ENCODE assay signal across 16 cellular contexts in the genomic region with DNA sequence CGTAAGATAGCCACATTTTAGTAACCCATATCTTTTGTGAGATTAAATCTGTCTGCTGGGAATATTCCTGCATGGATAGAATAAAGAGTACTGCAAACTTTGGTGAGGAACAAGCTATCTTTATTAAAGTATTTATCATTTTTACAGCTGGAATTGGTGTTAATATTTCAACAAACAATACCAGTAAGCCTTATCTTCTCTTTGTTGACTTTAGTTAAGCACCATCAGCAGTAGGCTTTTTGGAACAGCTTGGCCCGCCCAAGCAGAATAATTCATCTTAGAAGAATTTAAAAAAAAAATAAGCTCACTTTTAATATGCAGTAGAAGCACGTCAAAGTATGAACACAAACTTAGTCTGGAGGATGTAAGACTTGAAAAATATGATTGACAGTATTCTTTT.
"Had no signal": no experiment of that assay in that cellular context is flagged by ENCODE, and none has a peak within 500 bp of the region (broad histone marks: within the 10 kb centered on the region; RNA-seq: fewer than 3 reads in every experiment).

No MANE protein-coding gene starts in this region.

- ATAC-seq: activated CD8-positive, alpha-beta T cell treated with anti-CD3 and anti-CD28 coated beads, Interleukin-2, amount 10 ng/mL, durations not matched to agents 7 days and 5 days; activated T-cell treated with anti-CD3 and anti-CD28 coated beads, Interleukin-2, amount 50 U/mL, for 4 hours; effector memory CD8-positive, alpha-beta T cell; left lobe of liver; right lobe of liver had no signal

- H3K9me3 Mint-ChIP-seq: neural crest cell; T-helper 1 cell treated with Interleukin-12 subunit alpha and Interleukin-12 subunit beta and Interleukin-4 antibody, amounts not matched to agents 30 μg/mL and 1 μg/mL, for 36 hours had no signal

- H3K36me3 ChIP-seq: esophagus squamous epithelium, ovary, right lobe of liver, stomach, thoracic aorta had no signal

- DNase-seq: activated CD4-positive, alpha-beta T cell treated with anti-CD3 and anti-CD28 coated beads, Interleukin-2, amount 10 ng/mL, durations not matched to agents 7 days and 5 days; activated CD8-positive, alpha-beta T cell treated with anti-CD3 and anti-CD28 coated beads, Interleukin-2, amount 10 ng/mL, durations not matched to agents 7 days and 5 days; activated naive CD4-positive, alpha-beta T cell treated with anti-CD3 and anti-CD28 coated beads for 36 hours; activated T-cell treated with anti-CD3 and anti-CD28 coated beads, Interleukin-2, amount 50 U/mL, for 4 hours; effector memory CD8-positive, alpha-beta T cell; esophagus squamous epithelium; kidney; ovary; right lobe of liver; stimulated activated CD4-positive, alpha-beta T cell treated with anti-CD3 and anti-CD28 coated beads, Interleukin-4, amount 100 ng/mL, for 1 hour; stomach had no signal

- H3K27me3 Mint-ChIP-seq: activated CD4-positive, alpha-beta T cell treated with anti-CD3 and anti-CD28 coated beads, Interleukin-2, amount 10 ng/mL, durations not matched to agents 7 days and 5 days; effector memory CD8-positive, alpha-beta T cell had no signal

- H3K4me3 ChIP-seq: esophagus squamous epithelium, ovary, right lobe of liver, smooth muscle cell, stomach, thoracic aorta had no signal

- H3K4me2 ChIP-seq: smooth muscle cell had no signal

- H3K4me3 Mint-ChIP-seq: activated CD4-positive, alpha-beta T cell treated with anti-CD3 and anti-CD28 coated beads, Interleukin-2, amount 10 ng/mL, durations not matched to agents 7 days and 5 days; activated CD8-positive, alpha-beta T cell treated with anti-CD3 and anti-CD28 coated beads, Interleukin-2, amount 10 ng/mL, durations not matched to agents 7 days and 5 days; activated naive CD4-positive, alpha-beta T cell treated with anti-CD3 and anti-CD28 coated beads for 36 hours; activated T-cell treated with anti-CD3 and anti-CD28 coated beads, Interleukin-2, amount 50 U/mL, for 4 hours; effector memory CD8-positive, alpha-beta T cell; neural crest cell; T-helper 1 cell treated with Interleukin-12 subunit alpha and Interleukin-12 subunit beta and Interleukin-4 antibody, amounts not matched to agents 30 μg/mL and 1 μg/mL, for 36 hours had no signal

- H3K27ac Mint-ChIP-seq: activated CD4-positive, alpha-beta T cell treated with anti-CD3 and anti-CD28 coated beads, Interleukin-2, amount 10 ng/mL, durations not matched to agents 7 days and 5 days; activated CD8-positive, alpha-beta T cell treated with anti-CD3 and anti-CD28 coated beads, Interleukin-2, amount 10 ng/mL, durations not matched to agents 7 days and 5 days; activated naive CD4-positive, alpha-beta T cell treated with anti-CD3 and anti-CD28 coated beads for 36 hours; effector memory CD8-positive, alpha-beta T cell; T-helper 1 cell treated with Interleukin-12 subunit alpha and Interleukin-12 subunit beta and Interleukin-4 antibody, amounts not matched to agents 30 μg/mL and 1 μg/mL, for 36 hours had no signal

- H3K9me3 ChIP-seq: ovary, right lobe of liver, stomach, thoracic aorta had no signal

- H3K27ac ChIP-seq: esophagus squamous epithelium, ovary, right lobe of liver, stomach, thoracic aorta had no signal

- H3K27me3 ChIP-seq: esophagus squamous epithelium, ovary, right lobe of liver, stomach had no signal

- H3K4me1 Mint-ChIP-seq: activated CD4-positive, alpha-beta T cell treated with anti-CD3 and anti-CD28 coated beads, Interleukin-2, amount 10 ng/mL, durations not matched to agents 7 days and 5 days; neural crest cell had no signal

- H3K4me1 ChIP-seq: esophagus squamous epithelium, right lobe of liver, stomach had no signal
